ENCODE assay signal across 12 cellular contexts in genomic region chr5:75048457-75048953, GRCh38. TPM values are rescaled to one million over a fixed set of nuclear protein-coding genes. Genes with fewer than 3 reads are reported as not detected.
DNase-seq lines count a peak whose midpoint lies in the region; ATAC-seq, FAIRE-seq and TF ChIP-seq lines count a peak whose summit lies in the region.
"Had no signal": no experiment of that assay in that cellular context is flagged by ENCODE, and none has a peak within 500 bp of the region (broad histone marks: within the 10 kb centered on the region; RNA-seq: fewer than 3 reads in every experiment).

No MANE protein-coding gene starts in this region.

- no peak for TF ChIP-seq EP300 in transverse colon (IDR thresholded peaks at IDR 0.05; ENCODE audit: low read depth)

- peaks cover 70% of the 10 kb centered on the region for H3K4me1 Mint-ChIP-seq in activated T-cell treated with anti-CD3 and anti-CD28 coated beads, Interleukin-2, amount 50 U/mL, for 4 hours (ENCODE audit: low read depth)

- H3K9ac ChIP-seq in duodenal mucosa (ENCODE audit: low read depth in 1 of 2, low read length in 2 of 2): peak overlapping the region in 1 of 2 donors; percentile 10

- peaks cover 18% of the 10 kb centered on the region for H3K36me3 Mint-ChIP-seq in activated T-cell treated with anti-CD3 and anti-CD28 coated beads, Interleukin-2, amount 50 U/mL, for 4 hours (ENCODE audit: insufficient read depth)
- H3K36me3 Mint-ChIP-seq: brain had no signal

- in situ Hi-C loops in transverse colon (cut with MboI; ENCODE audit: low pct_ligation_motif_present in 1 of 4, low pct_unique_long_range_greater_than_20kb in 1 of 4, low sequenced_read_pairs in 3 of 4): no loop called here

- peak overlapping the region; percentile 40 for H3K4me3 Mint-ChIP-seq in activated T-cell treated with anti-CD3 and anti-CD28 coated beads, Interleukin-2, amount 50 U/mL, for 4 hours
- H3K4me3 Mint-ChIP-seq: B cell had no signal

- TF ChIP-seq POLR2A in transverse colon (IDR thresholded peaks at IDR 0.05): no peak

- H3K27me3 Mint-ChIP-seq in activated T-cell treated with anti-CD3 and anti-CD28 coated beads, Interleukin-2, amount 50 U/mL, for 4 hours (ENCODE audit: low read depth): no peaks in the 10 kb centered on the region

- no peak for FAIRE-seq in frontal cortex (lab: Jason Lieb, UNC)

- no peaks in the 10 kb centered on the region for H3K9me3 Mint-ChIP-seq in activated T-cell treated with anti-CD3 and anti-CD28 coated beads, Interleukin-2, amount 50 U/mL, for 4 hours

- H3K4me3 ChIP-seq in duodenal mucosa (ENCODE audit: low read depth in 1 of 2, low read length in 2 of 2) (peak overlapping the region; percentile 44 to 63), transverse colon (no peak overlapping the region)
- H3K4me3 ChIP-seq: lower lobe of right lung had no signal

- H3K27ac ChIP-seq in duodenal mucosa (ENCODE audit: low read depth, low read length) (no peak overlapping the region), transverse colon (peak overlapping the region; percentile 4 to 31 (median 23))
- H3K27ac ChIP-seq: lower lobe of right lung had no signal

- WGBS in transverse colon (ENCODE audit: low coverage in 1 of 2), 2 donors: 56 to 72% methylated on average over 7 of the region's 7 CpGs

- H3K9me3 ChIP-seq in duodenal mucosa (ENCODE audit: control insufficient read depth in 1 of 2, low read length in 2 of 2) (no peaks in the 10 kb centered on the region), transverse colon (no peaks in the 10 kb centered on the region)
- H3K9me3 ChIP-seq: lower lobe of right lung had no signal

- no peaks in the 10 kb centered on the region for H3K27me3 ChIP-seq in duodenal mucosa (ENCODE audit: control insufficient read depth in 1 of 2, insufficient read depth in 2 of 2, low read length in 2 of 2)
- no peaks in the 10 kb centered on the region for H3K27me3 ChIP-seq in transverse colon

- H3K4me1 ChIP-seq in duodenal mucosa (ENCODE audit: control insufficient read depth in 1 of 2, insufficient read depth in 2 of 2, low read length in 2 of 2) (peaks cover 31 to 37% of the 10 kb centered on the region in 2 donors), transverse colon (peaks cover 11 to 31% (median 27%) of the 10 kb centered on the region in 4 donors)

- intact Hi-C loops in transverse colon (cut with DNase I; ENCODE audit: low total_unique reads): no loop called here
- intact Hi-C loops in left cardiac atrium (cut with DNase I): no loop called here

- TF ChIP-seq CTCF in transverse colon (IDR thresholded peaks at IDR 0.05): no peak

- no peak for DNase-seq in activated T-cell treated with anti-CD3 and anti-CD28 coated beads, Interleukin-2, amount 50 U/mL, for 4 hours
- DNase-seq in activated T-cell treated with anti-CD3 and anti-CD28 coated beads, Interleukin-2, amount 50 U/mL, for 1 hour: no peak
- DNase-seq in transverse colon (no peak), left cardiac atrium (no peak), frontal cortex (ENCODE audit: low spot score in 2 of 2) (no peak)
- DNase-seq: lower lobe of right lung, NCI-H774 had no signal

- H3K36me3 ChIP-seq in duodenal mucosa (ENCODE audit: control insufficient read depth in 1 of 2, insufficient read depth in 2 of 2, low read length in 2 of 2) (peaks cover 4 to 45% of the 10 kb centered on the region in 2 donors), transverse colon (no peaks in the 10 kb centered on the region)

- ATAC-seq in activated T-cell treated with anti-CD3 and anti-CD28 coated beads, Interleukin-2, amount 50 U/mL, for 4 hours: no peak
- ATAC-seq in HG03354 (IDR thresholded peaks at IDR 0.05; ENCODE audit: poor library complexity, severe bottlenecking, unreplicated experiment): peak; percentile 38
- no peak for ATAC-seq in left cardiac atrium
- no peak for ATAC-seq in HG02870 (IDR thresholded peaks at IDR 0.05; ENCODE audit: unreplicated experiment)
- ATAC-seq: lower lobe of right lung had no signal

RNA-seq across cellular contexts. Expression of gene GCNT4, which starts 3.9 kb away (rescaled TPM):
- 1 to 10 TPM; 1.1 to 1.3 (median 1.2) TPM for total RNA-seq in activated T-cell treated with anti-CD3 and anti-CD28 coated beads, Interleukin-2, amount 50 U/mL, for 4 hours
- total RNA-seq in transverse colon (10 to 100 TPM in 1 of 4 donors, 1 to 10 TPM in 3; 1.1 to 12.5 (median 2.7) TPM), left cardiac atrium (under 1 TPM; 0.35 to 0.55 TPM), frontal cortex (2.4 TPM)
- total RNA-seq: B cell had no signal

Comparison
In these comparisons a context has a peak if more than half of its experiments do, and no peak if none do; other contexts are left out.
1. H3K4me3 ChIP-seq: peak in duodenal mucosa (2 of 2); none in transverse colon (0 of 4).